Comparison of ENCODE assay signal across 8 cellular contexts in the genomic region with DNA sequence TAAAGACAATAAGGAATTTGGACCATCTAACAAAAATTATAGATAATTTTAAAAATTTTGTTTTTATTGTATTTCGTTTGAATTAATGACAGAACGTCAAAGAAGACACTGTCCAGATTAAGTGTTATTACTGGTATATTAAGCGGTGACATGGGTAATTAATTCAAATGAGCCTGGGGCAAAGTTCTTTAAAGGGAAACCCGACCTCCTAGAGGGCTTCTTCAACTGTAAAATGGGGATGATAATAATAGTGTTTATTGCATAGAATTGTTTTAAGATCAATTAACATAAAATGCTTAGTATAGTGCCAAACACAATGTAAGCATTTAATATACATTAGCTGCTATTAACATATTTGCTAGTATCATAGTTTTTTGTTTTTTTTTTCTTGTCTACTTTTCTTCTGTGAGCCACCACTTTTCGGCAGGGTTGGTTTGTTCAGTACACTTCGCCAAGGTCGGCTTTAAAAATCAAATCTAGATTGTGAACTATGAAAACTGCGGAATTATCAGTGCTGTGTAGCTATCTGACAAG. TPM values are rescaled to one million over a fixed set of nuclear protein-coding genes. Genes with fewer than 3 reads are reported as not detected.
DNase-seq lines count a peak whose midpoint lies in the region; ATAC-seq and TF ChIP-seq lines count a peak whose summit lies in the region.

No MANE protein-coding gene starts in this region.

- peak overlapping the region; percentile 75 to 96 (median 78) for H3K4me3 ChIP-seq in Peyer's patch

- H3K4me3 Mint-ChIP-seq in stimulated activated naive CD8-positive, alpha-beta T cell treated with anti-CD3 and anti-CD28 coated beads, Interleukin-15, Interleukin-2, amounts not matched to agents 100 ng/mL and 50 ng/mL, for 24 hours: peak overlapping the region; percentile 99
- peak overlapping the region; percentile 98 for H3K4me3 Mint-ChIP-seq in progenitor cell of endocrine pancreas (ENCODE audit: low read depth)

- no peaks in the 10 kb centered on the region for H3K9me3 ChIP-seq in Peyer's patch

- no peak for TF ChIP-seq POLR2A in Peyer's patch (IDR thresholded peaks at IDR 0.05)

- no peak for DNase-seq in stimulated activated naive CD8-positive, alpha-beta T cell treated with anti-CD3 and anti-CD28 coated beads, Interleukin-15, Interleukin-2, amounts not matched to agents 100 U/mL and 50 U/mL, for 24 hours
- DNase-seq in Peyer's patch: no peak
- DNase-seq in epithelial cell of prostate (ENCODE audit: low read depth, low spot score): no peak
- DNase-seq in progenitor cell of endocrine pancreas (ENCODE audit: low spot score, unreplicated experiment): no peak
- no peak for DNase-seq in posterior cingulate gyrus
- no peak for DNase-seq in NCI-H2107 (lab: John Stamatoyannopoulos, UW)

- intact Hi-C loops in posterior cingulate gyrus (cut with DNase I): no loop called here

- H3K27ac ChIP-seq in Peyer's patch (peak overlapping the region; percentile 80 to 95 (median 92)), epithelial cell of prostate (peak overlapping the region; percentile 78)

- no peaks in the 10 kb centered on the region for H3K36me3 ChIP-seq in Peyer's patch

- no peaks in the 10 kb centered on the region for H3K27me3 ChIP-seq in Peyer's patch

- H3K4me1 Mint-ChIP-seq in stimulated activated naive CD8-positive, alpha-beta T cell treated with anti-CD3 and anti-CD28 coated beads, Interleukin-15, Interleukin-2, amounts not matched to agents 100 ng/mL and 50 ng/mL, for 24 hours (ENCODE audit: low read depth): peaks cover 33% of the 10 kb centered on the region
- H3K4me1 Mint-ChIP-seq in progenitor cell of endocrine pancreas (ENCODE audit: low read depth): peaks cover 24% of the 10 kb centered on the region

- ATAC-seq in stimulated activated naive CD8-positive, alpha-beta T cell treated with anti-CD3 and anti-CD28 coated beads, Interleukin-15, Interleukin-2, amounts not matched to agents 100 U/mL and 50 U/mL, for 24 hours: no peak
- no peak for ATAC-seq in activated CD4-positive, CD25-positive, alpha-beta regulatory T cell treated with anti-CD3 and anti-CD28 coated beads, Interleukin-2, amount 50 U/mL, for 24 hours

- H3K36me3 Mint-ChIP-seq in stimulated activated naive CD8-positive, alpha-beta T cell treated with anti-CD3 and anti-CD28 coated beads, Interleukin-15, Interleukin-2, amounts not matched to agents 100 ng/mL and 50 ng/mL, for 24 hours (ENCODE audit: low read depth): peaks cover 25% of the 10 kb centered on the region
- no peaks in the 10 kb centered on the region for H3K36me3 Mint-ChIP-seq in progenitor cell of endocrine pancreas (ENCODE audit: insufficient read depth)

- no peak for TF ChIP-seq CTCF in Peyer's patch (IDR thresholded peaks at IDR 0.05)
- TF ChIP-seq CTCF in progenitor cell of endocrine pancreas (IDR thresholded peaks at IDR 0.05; ENCODE audit: unreplicated experiment): no peak

- peak overlapping the region; percentile 99 for H3K27ac Mint-ChIP-seq in stimulated activated naive CD8-positive, alpha-beta T cell treated with anti-CD3 and anti-CD28 coated beads, Interleukin-15, Interleukin-2, amounts not matched to agents 100 ng/mL and 50 ng/mL, for 24 hours
- H3K27ac Mint-ChIP-seq in progenitor cell of endocrine pancreas: peak overlapping the region; percentile 98

- H3K9me3 Mint-ChIP-seq in stimulated activated naive CD8-positive, alpha-beta T cell treated with anti-CD3 and anti-CD28 coated beads, Interleukin-15, Interleukin-2, amounts not matched to agents 100 ng/mL and 50 ng/mL, for 24 hours: no peaks in the 10 kb centered on the region
- peaks cover 9% of the 10 kb centered on the region for H3K9me3 Mint-ChIP-seq in progenitor cell of endocrine pancreas (ENCODE audit: low read depth)

- H3K27me3 Mint-ChIP-seq in stimulated activated naive CD8-positive, alpha-beta T cell treated with anti-CD3 and anti-CD28 coated beads, Interleukin-15, Interleukin-2, amounts not matched to agents 100 ng/mL and 50 ng/mL, for 24 hours: peaks cover 6% of the 10 kb centered on the region
- H3K27me3 Mint-ChIP-seq in progenitor cell of endocrine pancreas: no peaks in the 10 kb centered on the region

- peaks cover 0 to 15% (median 2%) of the 10 kb centered on the region in 4 donors for H3K4me1 ChIP-seq in Peyer's patch

RNA-seq across cellular contexts. Expression of a gene that starts 0.5 kb away (rescaled TPM):
- total RNA-seq in Peyer's patch (10 to 100 TPM; 25.2 to 55.3 (median 38.1) TPM), progenitor cell of endocrine pancreas (58.5 and 64.2 TPM in 2 replicates)

RNA-seq across cellular contexts. Expression of a gene that starts 3.8 kb away (rescaled TPM):
- total RNA-seq in Peyer's patch (not detected), progenitor cell of endocrine pancreas (not detected in 2 replicates)
